Comparison of ENCODE assay signal across 22 cellular contexts in genomic region chr19:44725684-44726083, GRCh38. TPM values are rescaled to one million over a fixed set of nuclear protein-coding genes. Genes with fewer than 3 reads are reported as not detected.
DNase-seq lines count a peak whose midpoint lies in the region; ATAC-seq and TF ChIP-seq lines count a peak whose summit lies in the region.
"Had no signal": no experiment of that assay in that cellular context is flagged by ENCODE, and none has a peak within 500 bp of the region (broad histone marks: within the 10 kb centered on the region; RNA-seq: fewer than 3 reads in every experiment).

No MANE protein-coding gene starts in this region.

- H3K9me3 ChIP-seq in left ventricle myocardium inferior (replicated peaks): no peaks in the 10 kb centered on the region
- H3K9me3 ChIP-seq in adipocyte (ENCODE audit: control insufficient read depth, low read length): no peaks in the 10 kb centered on the region
- H3K9me3 ChIP-seq in right lobe of liver: no peaks in the 10 kb centered on the region
- H3K9me3 ChIP-seq in transverse colon: no peaks in the 10 kb centered on the region

- peak; percentile 18 to 51 (median 36) for ATAC-seq in right lobe of liver
- no peak for ATAC-seq in GM18861 (IDR thresholded peaks at IDR 0.05; ENCODE audit: unreplicated experiment)
- ATAC-seq: stimulated activated naive CD8-positive, alpha-beta T cell treated with anti-CD3 and anti-CD28 coated beads, Interleukin-15, amount 100 ng/mL, for 72 hours had no signal

- H3K36me3 ChIP-seq in left ventricle myocardium inferior (no peaks in the 10 kb centered on the region), adipocyte (ENCODE audit: control insufficient read depth, insufficient read depth, low read length, severe bottlenecking) (no peaks in the 10 kb centered on the region), right lobe of liver (no peaks in the 10 kb centered on the region), transverse colon (no peaks in the 10 kb centered on the region)

- peak overlapping the region; percentile 37 for H3K9ac ChIP-seq in adipocyte (ENCODE audit: low read length)

- in situ Hi-C loops in transverse colon (cut with MboI; ENCODE audit: low pct_ligation_motif_present in 1 of 4, low pct_unique_long_range_greater_than_20kb in 1 of 4, low sequenced_read_pairs in 3 of 4): loop anchor here in 2 of 4 donors (5.0 kb wide), 1 partner anchor 42 kb away; no protein-coding TSS in a partner anchor

- no peak for DNase-seq in left ventricle myocardium inferior
- no peak for DNase-seq in cardiac septum (ENCODE audit: low spot score)
- DNase-seq in adipocyte (ENCODE audit: low read depth): no peak
- DNase-seq in right lobe of liver: peak; percentile 60 to 78 (median 72)
- DNase-seq in transverse colon: peak; percentile 67
- DNase-seq in dermis blood vessel endothelial cell: no peak
- no peak for DNase-seq in activated T-cell treated with anti-CD3 and anti-CD28 coated beads, Interleukin-2, amount 50 U/mL, for 48 hours
- DNase-seq: activated CD4-positive, alpha-beta T cell treated with anti-CD3 and anti-CD28 coated beads for 1 hour; activated CD8-positive, alpha-beta memory T cell treated with anti-CD3 and anti-CD28 coated beads, Interleukin-2, amount 50 U/mL, for 4 hours; activated gamma-delta T cell; cerebellar nuclear complex; endodermal cell; hippocampal formation; mesendoderm; NCI-H2029 treated with DMSO at 0.1 percent for 48 hours; NCI-H510A; stimulated activated naive CD8-positive, alpha-beta T cell treated with anti-CD3 and anti-CD28 coated beads, Interleukin-15, amount 100 ng/mL, for 72 hours had no signal

- WGBS in right lobe of liver (ENCODE audit: insufficient coverage, low coverage, low lambda C conversion rate, missing lambda C conversion rate): 32% methylated on average over 2 of the region's 5 CpGs
- 55% methylated on average over 5 of the region's 5 CpGs; no CpG with 5 or more reads in 1 of the 2 donors for WGBS in transverse colon (ENCODE audit: low coverage in 1 of 2), 2 donors

- intact Hi-C loops in left ventricle myocardium inferior (cut with micrococcal nuclease): no loop called here
- intact Hi-C loops in cardiac septum (cut with DNase I): loop anchor here (2.0 to 10.0 kb wide), 3 partner anchors 15 to 119 kb away; partner anchors contain the start of gene NECTIN2
- intact Hi-C loops in right lobe of liver (cut with DNase I): no loop called here
- intact Hi-C loops in transverse colon (cut with DNase I; ENCODE audit: low total_unique reads): no loop called here

- peak overlapping the region; percentile 37 for H3K4me3 ChIP-seq in left ventricle myocardium inferior
- no peak overlapping the region for H3K4me3 ChIP-seq in adipocyte (ENCODE audit: low read length)
- peak overlapping the region; percentile 3 to 24 (median 23) for H3K4me3 ChIP-seq in right lobe of liver
- peak overlapping the region in 1 of 4 donors; percentile 25 for H3K4me3 ChIP-seq in transverse colon

- TF ChIP-seq POLR2A in right lobe of liver (IDR thresholded peaks at IDR 0.05) (no peak), transverse colon (IDR thresholded peaks at IDR 0.05) (no peak)

- H3K4me1 ChIP-seq in left ventricle myocardium inferior: peaks cover 39% of the 10 kb centered on the region
- peaks cover 11% of the 10 kb centered on the region for H3K4me1 ChIP-seq in adipocyte (ENCODE audit: control insufficient read depth, insufficient read depth, low read length)
- H3K4me1 ChIP-seq in right lobe of liver: peaks cover 0 to 59% (median 16%) of the 10 kb centered on the region in 4 donors
- H3K4me1 ChIP-seq in transverse colon: peaks cover 3 to 56% (median 30%) of the 10 kb centered on the region in 4 donors

- no peaks in the 10 kb centered on the region for H3K27me3 ChIP-seq in left ventricle myocardium inferior (ENCODE audit: low read depth)
- H3K27me3 ChIP-seq in adipocyte (replicated peaks; ENCODE audit: control insufficient read depth, insufficient read depth, low read length): no peaks in the 10 kb centered on the region
- no peaks in the 10 kb centered on the region for H3K27me3 ChIP-seq in right lobe of liver
- H3K27me3 ChIP-seq in transverse colon: no peaks in the 10 kb centered on the region

- TF ChIP-seq EP300 in transverse colon (IDR thresholded peaks at IDR 0.05; ENCODE audit: low read depth): no peak

- H3K27ac ChIP-seq in left ventricle myocardium inferior (replicated peaks): peak overlapping the region; percentile 69
- H3K27ac ChIP-seq in right lobe of liver: peak overlapping the region; percentile 47 to 91 (median 69)
- H3K27ac ChIP-seq in transverse colon: peak overlapping the region; percentile 81 to 90 (median 82)

- TF ChIP-seq CTCF in left ventricle myocardium inferior (IDR thresholded peaks at IDR 0.05; ENCODE audit: borderline replicate concordance) (no peak), right lobe of liver (IDR thresholded peaks at IDR 0.05) (no peak), transverse colon (IDR thresholded peaks at IDR 0.05) (no peak)

RNA-seq across cellular contexts. Expression of gene BCL3, which starts 22.8 kb away (rescaled TPM):
- total RNA-seq in left ventricle myocardium inferior (15.0 TPM), cardiac septum (41.5 TPM), right lobe of liver (10 to 100 TPM; 24.1 to 95.6 (median 31.3) TPM), transverse colon (100 to 1,000 TPM in 1 of 4 donors, 10 to 100 TPM in 3; 43.8 to 181 (median 69.5) TPM), dermis blood vessel endothelial cell (3.2 and 6.3 TPM in 2 replicates)

RNA-seq across cellular contexts. Expression of gene CEACAM16, which starts 26.7 kb away (rescaled TPM):
- total RNA-seq in left ventricle myocardium inferior (not detected), cardiac septum (not detected), right lobe of liver (not detected), transverse colon (not detected), dermis blood vessel endothelial cell (0.17 TPM in 1 of 2 replicates, not detected in the other)
- total RNA-seq: Daoy, endodermal cell, H4, OCI-LY7, urinary bladder had no signal

RNA-seq across cellular contexts. Expression of gene CBLC, which starts 52.0 kb away (rescaled TPM):
- not detected for total RNA-seq in left ventricle myocardium inferior
- not detected for total RNA-seq in cardiac septum
- total RNA-seq in right lobe of liver: 10 to 100 TPM in 5 of 6 experiments, 1 to 10 TPM in 1; 9.8 to 19.4 (median 15.6) TPM
- 100 to 1,000 TPM in 3 of 4 donors, 10 to 100 TPM in 1; 96.1 to 210 (median 145) TPM for total RNA-seq in transverse colon
- total RNA-seq in dermis blood vessel endothelial cell: not detected in 2 replicates
- total RNA-seq: Daoy, H4, OCI-LY7 had no signal

RNA-seq across cellular contexts. Expression of gene CEACAM19, which starts 54.4 kb away (rescaled TPM):
- total RNA-seq in left ventricle myocardium inferior (2.2 TPM), cardiac septum (7.6 TPM), right lobe of liver (1 to 10 TPM; 3.3 to 9.0 (median 4.5) TPM), transverse colon (10 to 100 TPM in 2 of 4 donors, 1 to 10 TPM in 2; 3.8 to 19.1 (median 9.9) TPM), dermis blood vessel endothelial cell (0.47 and 0.85 TPM in 2 replicates)
- total RNA-seq: OCI-LY7 had no signal

Comparison
In these comparisons a context has a peak if more than half of its experiments do, and no peak if none do; other contexts are left out.
1. DNase-seq: peak in right lobe of liver (3 of 3) and transverse colon (single experiment); none in left ventricle myocardium inferior (single experiment), cardiac septum (single experiment), adipocyte (single experiment), dermis blood vessel endothelial cell (single experiment) and activated T-cell treated with anti-CD3 and anti-CD28 coated beads, Interleukin-2, amount 50 U/mL, for 48 hours (0 of 2).
2. RNA of gene CBLC, which starts 52.0 kb away (total RNA-seq): 96.1 to 210 TPM in transverse colon and 9.8 to 19.4 TPM in right lobe of liver; not detected in left ventricle myocardium inferior (single experiment), not detected in cardiac septum (single experiment) and not detected in dermis blood vessel endothelial cell; every median in the first group is over 10 times any median in the second.
3. Peak in every context shown above with its lines, with median percentiles within 50 percentile points of each other: H3K27ac ChIP-seq.